Comparison of ENCODE assay signal across 1 cellular context in genomic region chr15:38220874-38221273, GRCh38.
TF ChIP-seq lines count a peak whose summit lies in the region.

No MANE protein-coding gene starts in this region.

TF ChIP-seq in GM23338, 12 proteins besides CTCF, POLR2A, EP300 and RAD21:
- TF ChIP-seq ZNF462 (CRISPR knock-in tag; IDR thresholded peaks at IDR 0.05): no peak
- no peak for TF ChIP-seq STAT1 (IDR thresholded peaks at IDR 0.05; ENCODE audit: unreplicated experiment)
- no peak for TF ChIP-seq ZNF331 (CRISPR knock-in tag; IDR thresholded peaks at IDR 0.05; ENCODE audit: low read depth)
- no peak for TF ChIP-seq NANOG (IDR thresholded peaks at IDR 0.05; ENCODE audit: borderline replicate concordance)
- TF ChIP-seq EZH2phosphoT487 (IDR thresholded peaks at IDR 0.05; ENCODE audit: unreplicated experiment): no peak
- no peak for TF ChIP-seq ETS1 (IDR thresholded peaks at IDR 0.05)
- TF ChIP-seq, protein P1, sequence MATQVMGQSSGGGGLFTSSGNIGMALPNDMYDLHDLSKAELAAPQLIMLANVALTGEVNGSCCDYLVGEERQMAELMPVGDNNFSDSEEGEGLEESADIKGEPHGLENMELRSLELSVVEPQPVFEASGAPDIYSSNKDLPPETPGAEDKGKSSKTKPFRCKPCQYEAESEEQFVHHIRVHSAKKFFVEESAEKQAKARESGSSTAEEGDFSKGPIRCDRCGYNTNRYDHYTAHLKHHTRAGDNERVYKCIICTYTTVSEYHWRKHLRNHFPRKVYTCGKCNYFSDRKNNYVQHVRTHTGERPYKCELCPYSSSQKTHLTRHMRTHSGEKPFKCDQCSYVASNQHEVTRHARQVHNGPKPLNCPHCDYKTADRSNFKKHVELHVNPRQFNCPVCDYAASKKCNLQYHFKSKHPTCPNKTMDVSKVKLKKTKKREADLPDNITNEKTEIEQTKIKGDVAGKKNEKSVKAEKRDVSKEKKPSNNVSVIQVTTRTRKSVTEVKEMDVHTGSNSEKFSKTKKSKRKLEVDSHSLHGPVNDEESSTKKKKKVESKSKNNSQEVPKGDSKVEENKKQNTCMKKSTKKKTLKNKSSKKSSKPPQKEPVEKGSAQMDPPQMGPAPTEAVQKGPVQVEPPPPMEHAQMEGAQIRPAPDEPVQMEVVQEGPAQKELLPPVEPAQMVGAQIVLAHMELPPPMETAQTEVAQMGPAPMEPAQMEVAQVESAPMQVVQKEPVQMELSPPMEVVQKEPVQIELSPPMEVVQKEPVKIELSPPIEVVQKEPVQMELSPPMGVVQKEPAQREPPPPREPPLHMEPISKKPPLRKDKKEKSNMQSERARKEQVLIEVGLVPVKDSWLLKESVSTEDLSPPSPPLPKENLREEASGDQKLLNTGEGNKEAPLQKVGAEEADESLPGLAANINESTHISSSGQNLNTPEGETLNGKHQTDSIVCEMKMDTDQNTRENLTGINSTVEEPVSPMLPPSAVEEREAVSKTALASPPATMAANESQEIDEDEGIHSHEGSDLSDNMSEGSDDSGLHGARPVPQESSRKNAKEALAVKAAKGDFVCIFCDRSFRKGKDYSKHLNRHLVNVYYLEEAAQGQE (IDR thresholded peaks at IDR 0.05; ENCODE audit: unreplicated experiment): no peak
- TF ChIP-seq EZH2 (IDR thresholded peaks at IDR 0.05; ENCODE audit: low read depth, unreplicated experiment): no peak
- no peak for TF ChIP-seq ZNF114 (CRISPR knock-in tag; IDR thresholded peaks at IDR 0.05)
- no peak for TF ChIP-seq JUNB (IDR thresholded peaks at IDR 0.05; ENCODE audit: unreplicated experiment)
